In the genomic region with DNA sequence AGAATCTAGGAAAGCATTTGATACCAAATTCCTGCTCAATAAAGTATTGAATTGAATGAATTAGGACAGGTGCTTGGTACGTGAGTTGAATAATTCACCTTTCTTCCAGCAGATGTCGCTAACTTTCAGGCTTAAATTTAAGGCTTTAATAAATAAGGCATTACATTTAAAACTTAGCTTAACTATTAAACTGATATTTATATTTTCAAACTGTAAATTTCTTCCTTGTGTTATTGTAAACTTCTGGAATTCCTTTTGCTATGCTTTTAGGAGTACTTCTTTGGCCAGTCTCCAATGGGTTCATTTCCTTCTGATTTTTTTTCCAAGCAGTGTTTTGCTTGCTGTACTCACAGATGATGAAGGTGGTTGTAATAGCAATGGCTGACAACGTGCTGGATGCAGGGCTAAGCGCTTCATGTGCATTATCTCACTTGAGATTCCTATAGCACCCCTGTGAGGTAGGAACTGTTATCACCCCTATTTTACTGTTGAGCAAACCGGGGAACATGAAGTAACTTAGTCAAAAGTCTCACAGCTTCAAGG, we compare ENCODE assay signal across 8 cellular contexts.
DNase-seq lines count a peak whose midpoint lies in the region; ATAC-seq and TF ChIP-seq lines count a peak whose summit lies in the region.

No MANE protein-coding gene starts in this region.

- H3K36me3 ChIP-seq in DOHH2 (ENCODE audit: control insufficient read depth, low read length) = no peaks in the 10 kb centered on the region
- no peaks in the 10 kb centered on the region for H3K36me3 ChIP-seq in HAP-1 (replicated peaks)
- H3K36me3 ChIP-seq in right atrium auricular region = no peaks in the 10 kb centered on the region
- no peaks in the 10 kb centered on the region for H3K36me3 ChIP-seq in skeletal muscle satellite cell (ENCODE audit: insufficient read depth, low read length)

- no peak overlapping the region for H3K4me3 ChIP-seq in DOHH2 (ENCODE audit: low read length)
- no peak overlapping the region for H3K4me3 ChIP-seq in HAP-1
- H3K4me3 ChIP-seq in right atrium auricular region = no peak overlapping the region
- no peak overlapping the region for H3K4me3 ChIP-seq in skeletal muscle satellite cell (ENCODE audit: low read length)

- no peaks in the 10 kb centered on the region for H4K20me1 ChIP-seq in DOHH2 (ENCODE audit: control insufficient read depth, insufficient read depth, low read depth, low read length)

- H3K27ac ChIP-seq in DOHH2 (ENCODE audit: low read depth, low read length) (no peak overlapping the region), right atrium auricular region (no peak overlapping the region)

- H3K4me1 ChIP-seq in DOHH2 (ENCODE audit: control insufficient read depth, low read length) (no peaks in the 10 kb centered on the region), HAP-1 (no peaks in the 10 kb centered on the region), right atrium auricular region (no peaks in the 10 kb centered on the region), skeletal muscle satellite cell (ENCODE audit: control insufficient read depth, insufficient read depth, low read length) (peaks cover 3% of the 10 kb centered on the region)

- no peak overlapping the region for H3K4me2 ChIP-seq in DOHH2 (ENCODE audit: low read length)
- H3K4me2 ChIP-seq in skeletal muscle satellite cell (ENCODE audit: low read length) = peak overlapping the region; percentile 76

- in situ Hi-C loops in HAP-1 (cut with MboI; ENCODE audit: low sequenced_read_pairs) = no loop called here

- peak overlapping the region; percentile 17 for H3K9ac ChIP-seq in skeletal muscle satellite cell (ENCODE audit: low read depth, low read length)

- H3K27me3 ChIP-seq in DOHH2 (ENCODE audit: control insufficient read depth, low read length) (peaks cover 3% of the 10 kb centered on the region; the same call in 1 of the 2 replicates), HAP-1 (ENCODE audit: low read depth) (no peaks in the 10 kb centered on the region), right atrium auricular region (no peaks in the 10 kb centered on the region), skeletal muscle satellite cell (ENCODE audit: control insufficient read depth, insufficient read depth, low read length) (no peaks in the 10 kb centered on the region)

- H3K9me3 ChIP-seq in DOHH2 (ENCODE audit: control insufficient read depth, insufficient read depth, low read length) (no peaks in the 10 kb centered on the region), HAP-1 (no peaks in the 10 kb centered on the region; the same call in 1 of the 2 replicates), right atrium auricular region (no peaks in the 10 kb centered on the region), skeletal muscle satellite cell (replicated peaks; ENCODE audit: low read length) (no peaks in the 10 kb centered on the region)

- TF ChIP-seq CTCF in DOHH2 (IDR thresholded peaks at IDR 0.05; ENCODE audit: low read depth, low read length, poor library complexity, severe bottlenecking) (peak; percentile 73), right atrium auricular region (IDR thresholded peaks at IDR 0.05) (peak; percentile 75 to 78)

- H3F3A ChIP-seq in DOHH2 (ENCODE audit: control insufficient read depth, insufficient read depth) = no peaks in the 10 kb centered on the region

- H3K79me2 ChIP-seq in DOHH2 (ENCODE audit: control insufficient read depth, low read length) = no peaks in the 10 kb centered on the region

- peak; percentile 60 to 68 for DNase-seq in HAP-1 (ENCODE audit: low spot score in 2 of 2)
- DNase-seq in NCI-H226 = peak; percentile 61
- DNase-seq in activated CD4-positive, alpha-beta T cell treated with anti-CD3 and anti-CD28 coated beads, Interleukin-2, amount 50 U/mL, for 1 hour = peak; percentile 11
- DNase-seq in right atrium auricular region (ENCODE audit: low spot score) = no peak
- no peak for DNase-seq in T-helper 9 cell

- no peak for ATAC-seq in GM21825 (IDR thresholded peaks at IDR 0.05; ENCODE audit: unreplicated experiment)

- no peaks in the 10 kb centered on the region for H3K9me2 ChIP-seq in DOHH2 (replicated peaks; ENCODE audit: control insufficient read depth, low read length)

Comparison
In these comparisons a context has a peak if more than half of its experiments do, and no peak if none do; other contexts are left out.
1. DNase-seq: peak in HAP-1 (2 of 2), NCI-H226 (single experiment) and activated CD4-positive, alpha-beta T cell treated with anti-CD3 and anti-CD28 coated beads, Interleukin-2, amount 50 U/mL, for 1 hour (single experiment); none in right atrium auricular region (single experiment) and T-helper 9 cell (single experiment).